14 cellular contexts compared by ENCODE assay signal in genomic region chr16:89193576-89194293, GRCh38. TPM values are rescaled to one million over a fixed set of nuclear protein-coding genes. Genes with fewer than 3 reads are reported as not detected.
DNase-seq lines count a peak whose midpoint lies in the region; TF ChIP-seq lines count a peak whose summit lies in the region.
"Had no signal": no experiment of that assay in that cellular context is flagged by ENCODE, and none has a peak within 500 bp of the region (broad histone marks: within the 10 kb centered on the region; RNA-seq: fewer than 3 reads in every experiment).

No MANE protein-coding gene starts in this region.

- TF ChIP-seq POLR2A in ovary (IDR thresholded peaks at IDR 0.05): no peak

- no peaks in the 10 kb centered on the region for H3K27me3 ChIP-seq in ovary

- peak overlapping the region; percentile 21 for H3K4me3 Mint-ChIP-seq in T-helper 2 cell treated with Interferon-gamma antibody and Interleukin-4, amounts not matched to agents 5 μg/mL and 100 μg/mL, for 36 hours

- H3K27me3 Mint-ChIP-seq in T-helper 2 cell treated with Interferon-gamma antibody and Interleukin-4, amounts not matched to agents 5 μg/mL and 100 μg/mL, for 36 hours (ENCODE audit: low read depth): no peaks in the 10 kb centered on the region

- no peak overlapping the region for H3K27ac ChIP-seq in coronary artery
- no peak overlapping the region for H3K27ac ChIP-seq in ovary
- H3K27ac ChIP-seq: adrenal gland had no signal

- peaks cover 6% of the 10 kb centered on the region for H3K4me1 ChIP-seq in ovary (ENCODE audit: insufficient read depth)

- no peaks in the 10 kb centered on the region for H3K36me3 ChIP-seq in ovary
- H3K36me3 ChIP-seq: adrenal gland had no signal

- 62 to 74% (median 67%) methylated on average over 36 to 38 of the region's 38 CpGs for WGBS in ovary, 3 donors

- intact Hi-C loops in ovary (cut with DNase I): no loop called here

- no peak overlapping the region for H3K27ac Mint-ChIP-seq in T-helper 2 cell treated with Interferon-gamma antibody and Interleukin-4, amounts not matched to agents 5 μg/mL and 100 μg/mL, for 36 hours

- no peaks in the 10 kb centered on the region for H3K9me3 Mint-ChIP-seq in T-helper 2 cell treated with Interferon-gamma antibody and Interleukin-4, amounts not matched to agents 5 μg/mL and 100 μg/mL, for 36 hours
- H3K9me3 Mint-ChIP-seq: IgD-negative memory B cell, immature natural killer cell had no signal

- H3K4me1 Mint-ChIP-seq in T-helper 2 cell treated with Interferon-gamma antibody and Interleukin-4, amounts not matched to agents 5 μg/mL and 100 μg/mL, for 36 hours (ENCODE audit: low read depth): no peaks in the 10 kb centered on the region

- no peaks in the 10 kb centered on the region for H3K9me3 ChIP-seq in ovary
- H3K9me3 ChIP-seq: adrenal gland had no signal

- no peak for TF ChIP-seq EP300 in ovary (IDR thresholded peaks at IDR 0.05)

- no peak for DNase-seq in T-helper 2 cell treated with Interferon-gamma antibody and Interleukin-4, amounts not matched to agents 5 μg/mL and 100 μg/mL, for 36 hours (ENCODE audit: low spot score)
- DNase-seq in T-helper 2 cell (no peak), Daoy (ENCODE audit: low read depth) (peak; percentile 31), coronary artery (ENCODE audit: low spot score) (peak; percentile 75), ovary (peak in 4 of 5 donors; percentile 41 to 75 (median 68)), COLO668 (lab: John Stamatoyannopoulos, UW; ENCODE audit: unreplicated experiment) (no peak), DMS 273 treated with DMSO at 0.1 percent for 48 hours (lab: John Stamatoyannopoulos, UW) (no peak), D341Med (ENCODE audit: low spot score) (no peak)
- DNase-seq: NCI-H510A treated with DMSO at 0.1 percent for 48 hours, trophoblast cell had no signal

- peak overlapping the region; percentile 36 for H3K4me3 ChIP-seq in coronary artery
- no peak overlapping the region for H3K4me3 ChIP-seq in ovary
- H3K4me3 ChIP-seq: adrenal gland had no signal

- TF ChIP-seq CTCF in coronary artery (IDR thresholded peaks at IDR 0.05) (no peak), ovary (IDR thresholded peaks at IDR 0.05) (no peak)

- H3K36me3 Mint-ChIP-seq in T-helper 2 cell treated with Interferon-gamma antibody and Interleukin-4, amounts not matched to agents 5 μg/mL and 100 μg/mL, for 36 hours (ENCODE audit: low read depth): no peaks in the 10 kb centered on the region
- H3K36me3 Mint-ChIP-seq: IgD-negative memory B cell, immature natural killer cell had no signal

RNA-seq across cellular contexts. Expression of gene SLC22A31, which starts 6.6 kb away (rescaled TPM):
- total RNA-seq in Daoy (2014; rRNA removed; shearing (Covaris generic)): not detected in 2 replicates
- total RNA-seq in ovary: 1 to 10 TPM in 5 of 7 donors, under 1 TPM in 1, not detected in 1; 0.94 to 7.8 (median 3.6) TPM
- 1 to 10 TPM in 1 of 2 donors, not detected in 1; 2.0 TPM for polyA plus RNA-seq in ovary
- total RNA-seq: mononuclear cell had no signal
- polyA plus RNA-seq: IgD-negative memory B cell, immature natural killer cell had no signal

RNA-seq across cellular contexts. Expression of gene CDH15, which starts 22.2 kb away (rescaled TPM):
- total RNA-seq in Daoy (2014; rRNA removed; shearing (Covaris generic)): not detected in 2 replicates
- total RNA-seq in ovary: under 1 TPM in 3 of 7 donors, not detected in 4; 0.10 to 0.45 (median 0.40) TPM
- polyA plus RNA-seq in ovary: under 1 TPM in 1 of 2 donors, not detected in 1; 0.19 TPM
- total RNA-seq: mononuclear cell had no signal
- polyA plus RNA-seq: IgD-negative memory B cell, immature natural killer cell had no signal

RNA-seq across cellular contexts. Expression of gene ZNF778, which starts 23.8 kb away (rescaled TPM):
- 3.4 TPM in 2 replicates for total RNA-seq in Daoy (2014; rRNA removed; shearing (Covaris generic))
- total RNA-seq in ovary: 10 to 100 TPM in 3 of 7 donors, 1 to 10 TPM in 4; 7.8 to 71.9 (median 8.4) TPM
- 1 to 10 TPM; 1.8 to 5.0 TPM for polyA plus RNA-seq in ovary

Comparison
In these comparisons a context has a peak if more than half of its experiments do, and no peak if none do; other contexts are left out.
1. DNase-seq: peak in Daoy (single experiment), coronary artery (single experiment) and ovary (4 of 5); none in T-helper 2 cell treated with Interferon-gamma antibody and Interleukin-4, amounts not matched to agents 5 μg/mL and 100 μg/mL, for 36 hours (single experiment), T-helper 2 cell (0 of 5), COLO668 (single experiment), DMS 273 treated with DMSO at 0.1 percent for 48 hours (single experiment) and D341Med (single experiment).